ENCODE assay signal across 24 cellular contexts in genomic region chr12:114579389-114579788, GRCh38.
"Had no signal": no experiment of that assay in that cellular context is flagged by ENCODE, and none has a peak within 500 bp of the region (broad histone marks: within the 10 kb centered on the region; RNA-seq: fewer than 3 reads in every experiment).

No MANE protein-coding gene starts in this region.

- ATAC-seq: gastrocnemius medialis; heart right ventricle; left colon; left lung; left ventricle myocardium superior; lower lobe of right lung; mucosa of descending colon; naive thymus-derived CD8-positive, alpha-beta T cell had no signal

- DNase-seq: dermis blood vessel endothelial cell; dorsolateral prefrontal cortex; effector CD4-positive, alpha-beta T cell; effector memory CD4-positive, alpha-beta T cell; foreskin fibroblast; foreskin melanocyte; gastrocnemius medialis; glutamatergic neuron; head of caudate nucleus; heart right ventricle; hippocampal formation; islet precursor cell; kidney; kidney glomerular epithelial cell; left colon; left lung; left ventricle myocardium superior; lower lobe of right lung; mesenchymal stem cell; mucosa of descending colon; naive B cell; naive thymus-derived CD8-positive, alpha-beta T cell had no signal

- H3K4me3 ChIP-seq: coronary artery, dorsolateral prefrontal cortex, esophagus muscularis mucosa, gastrocnemius medialis, heart right ventricle, left lung, lower lobe of right lung, mucosa of descending colon had no signal
